ENCODE assay signal across 8 cellular contexts in genomic region chr16:46801428-46802049, GRCh38. TPM values are rescaled to one million over a fixed set of nuclear protein-coding genes. Genes with fewer than 3 reads are reported as not detected.
DNase-seq lines count a peak whose midpoint lies in the region; ATAC-seq and TF ChIP-seq lines count a peak whose summit lies in the region.

No MANE protein-coding gene starts in this region.

- no peak overlapping the region for H3K4me3 Mint-ChIP-seq in stimulated activated memory B cell treated with anti-CD40 and anti-IgM and Interleukin-4, amounts not matched to agents 10 μg/mL and 1 μg/mL and 100 μg/mL, for 72 hours

- TF ChIP-seq POLR2A in ovary (IDR thresholded peaks at IDR 0.05), result no peak

- H3K36me3 Mint-ChIP-seq in stimulated activated memory B cell treated with anti-CD40 and anti-IgM and Interleukin-4, amounts not matched to agents 10 μg/mL and 1 μg/mL and 100 μg/mL, for 72 hours, result peaks cover 50% of the 10 kb centered on the region

- H3K9me3 ChIP-seq in WERI-Rb-1 (ENCODE audit: severe bottlenecking) (no peaks in the 10 kb centered on the region), ovary (no peaks in the 10 kb centered on the region)

- no peak for TF ChIP-seq EP300 in ovary (IDR thresholded peaks at IDR 0.05)

- H3K27me3 Mint-ChIP-seq in stimulated activated memory B cell treated with anti-CD40 and anti-IgM and Interleukin-4, amounts not matched to agents 10 μg/mL and 1 μg/mL and 100 μg/mL, for 72 hours, result no peaks in the 10 kb centered on the region

- H3K27ac Mint-ChIP-seq in stimulated activated memory B cell treated with anti-CD40 and anti-IgM and Interleukin-4, amounts not matched to agents 10 μg/mL and 1 μg/mL and 100 μg/mL, for 72 hours, result no peak overlapping the region

- H3K9me3 Mint-ChIP-seq in stimulated activated memory B cell treated with anti-CD40 and anti-IgM and Interleukin-4, amounts not matched to agents 10 μg/mL and 1 μg/mL and 100 μg/mL, for 72 hours, result peaks cover 3% of the 10 kb centered on the region

- 69 to 74% (median 73%) methylated on average over 5 of the region's 5 CpGs for WGBS in ovary, 3 donors

- H3K27me3 ChIP-seq in HL-60 (ENCODE audit: insufficient read depth, poor library complexity, severe bottlenecking) (no peaks in the 10 kb centered on the region), WERI-Rb-1 (ENCODE audit: insufficient read depth, low read depth, severe bottlenecking) (no peaks in the 10 kb centered on the region), ovary (no peaks in the 10 kb centered on the region)

- H3K4me1 ChIP-seq in ovary (ENCODE audit: insufficient read depth), result no peaks in the 10 kb centered on the region

- peaks cover 24% of the 10 kb centered on the region for H3K4me1 Mint-ChIP-seq in stimulated activated memory B cell treated with anti-CD40 and anti-IgM and Interleukin-4, amounts not matched to agents 10 μg/mL and 1 μg/mL and 100 μg/mL, for 72 hours

- H3K36me3 ChIP-seq in WERI-Rb-1 (peaks cover 3% of the 10 kb centered on the region; the same call in 1 of the 2 replicates), ovary (no peaks in the 10 kb centered on the region)

- peak; percentile 15 for TF ChIP-seq CTCF in HL-60 (IDR thresholded peaks at IDR 0.05; ENCODE audit: insufficient read depth, low read length)
- no peak for TF ChIP-seq CTCF in WERI-Rb-1 (IDR thresholded peaks at IDR 0.05; ENCODE audit: low read depth, low read length)
- TF ChIP-seq CTCF in ovary (IDR thresholded peaks at IDR 0.05), result no peak

- ATAC-seq in left ventricle myocardium superior, result peak; percentile 48
- no peak for ATAC-seq in stimulated activated memory B cell treated with anti-CD40 and anti-IgM and Interleukin-4, amounts not matched to agents 10 μg/mL and 1 μg/mL and 100 μg/mL, for 72 hours

- DNase-seq in AML-193 (lab: John Stamatoyannopoulos, UW), result peak; percentile 6 to 21
- DNase-seq in HL-60 (ENCODE audit: low read depth in 1 of 2, low spot score in 1 of 2), result no peak
- DNase-seq in SK-MEL-5 (ENCODE audit: low read depth, low spot score), result peak; percentile 58
- no peak for DNase-seq in left ventricle myocardium superior
- DNase-seq in WERI-Rb-1, result no peak
- no peak for DNase-seq in stimulated activated CD4-positive, alpha-beta T cell treated with anti-CD3 and anti-CD28 coated beads, Interleukin-12 subunit alpha, Interleukin-12 subunit beta, amount 100 ng/mL, for 4 hours
- DNase-seq in ovary, result no peak

- H3K27ac ChIP-seq in HL-60 (replicated peaks) (no peak overlapping the region), WERI-Rb-1 (no peak overlapping the region), ovary (no peak overlapping the region)

- H3K4me3 ChIP-seq in HL-60 (replicated peaks; ENCODE audit: insufficient read depth, low read length) (no peak overlapping the region), WERI-Rb-1 (ENCODE audit: low read depth, low read length) (no peak overlapping the region), ovary (no peak overlapping the region)

- intact Hi-C loops in left ventricle myocardium superior (cut with micrococcal nuclease), result loop anchor here (5.0 kb wide), 1 partner anchor 114 kb away; the partner anchor contains the start of genes ORC6 and VPS35
- intact Hi-C loops in ovary (cut with DNase I), result no loop called here

- in situ Hi-C loops in SK-MEL-5 (cut with HindIII; ENCODE audit: low pct_unique_long_range_greater_than_20kb, low sequenced_read_pairs), result no loop called here

RNA-seq across cellular contexts. Expression of gene C16orf87, which starts 29.4 kb away (rescaled TPM):
- total RNA-seq in SK-MEL-5 (2014; rRNA removed; shearing (Covaris generic)), result 6.3 and 6.8 TPM in 2 replicates
- 4.7 and 7.3 TPM in 2 replicates for polyA plus RNA-seq in SK-MEL-5 (2015; cell fraction: cytosol; rRNA removed)
- polyA plus RNA-seq in SK-MEL-5 (2015; cell fraction: nucleus; rRNA removed), result 3.2 and 8.4 TPM in 2 replicates
- 15.2 TPM for total RNA-seq in left ventricle myocardium superior
- total RNA-seq in ovary, result 1 to 10 TPM; 4.5 to 5.7 (median 5.1) TPM
- 1 to 10 TPM; 4.0 to 7.6 TPM for polyA plus RNA-seq in ovary

RNA-seq across cellular contexts. Expression of gene MYLK3, which starts 53.4 kb away (rescaled TPM):
- 0.67 and 1.1 TPM in 2 replicates for total RNA-seq in SK-MEL-5 (2014; rRNA removed; shearing (Covaris generic))
- polyA plus RNA-seq in SK-MEL-5 (2015; cell fraction: cytosol; rRNA removed), result 0.10 and 0.14 TPM in 2 replicates
- polyA plus RNA-seq in SK-MEL-5 (2015; cell fraction: nucleus; rRNA removed), result 0.17 and 1.5 TPM in 2 replicates
- total RNA-seq in left ventricle myocardium superior (274 TPM), ovary (1 to 10 TPM in 2 of 7 donors, under 1 TPM in 5; 0.24 to 2.0 (median 0.79) TPM)
- under 1 TPM; 0.25 to 0.60 TPM for polyA plus RNA-seq in ovary

Comparison
In these comparisons a context has a peak if more than half of its experiments do, and no peak if none do; other contexts are left out.
1. DNase-seq: peak in AML-193 (2 of 2) and SK-MEL-5 (single experiment); none in HL-60 (0 of 2), left ventricle myocardium superior (single experiment), WERI-Rb-1 (single experiment), stimulated activated CD4-positive, alpha-beta T cell treated with anti-CD3 and anti-CD28 coated beads, Interleukin-12 subunit alpha, Interleukin-12 subunit beta, amount 100 ng/mL, for 4 hours (single experiment) and ovary (0 of 5).
2. RNA of gene MYLK3, which starts 53.4 kb away (total RNA-seq): 274 TPM in left ventricle myocardium superior (single experiment); 0.67 to 1.1 TPM in SK-MEL-5 and 0.24 to 2.0 TPM in ovary; every median in the first group is over 10 times any median in the second.